ENCODE assay signal across 15 cellular contexts in the genomic region with DNA sequence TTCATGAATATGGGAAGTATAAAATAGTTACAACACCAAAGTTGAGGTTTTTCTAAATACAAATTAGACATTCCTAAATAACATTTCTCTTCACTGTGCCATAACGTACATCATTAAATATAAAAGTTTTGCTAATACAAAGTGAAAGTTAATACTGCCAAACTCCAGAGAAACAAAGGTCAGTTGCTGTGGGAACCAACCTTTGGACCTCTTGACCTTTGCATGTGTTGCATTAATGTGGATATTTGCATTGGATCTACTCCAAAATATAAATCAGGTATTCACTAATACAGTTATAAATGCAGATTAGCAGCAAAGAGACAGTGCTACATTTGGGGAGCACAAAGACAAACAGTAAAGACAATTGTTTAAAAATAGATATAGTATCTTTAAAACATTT.
DNase-seq lines count a peak whose midpoint lies in the region; ATAC-seq and TF ChIP-seq lines count a peak whose summit lies in the region.
"Had no signal": no experiment of that assay in that cellular context is flagged by ENCODE, and none has a peak within 500 bp of the region (broad histone marks: within the 10 kb centered on the region; RNA-seq: fewer than 3 reads in every experiment).

No MANE protein-coding gene starts in this region.

- ATAC-seq in left lobe of liver, result peak; percentile 68
- ATAC-seq in right lobe of liver, result peak; percentile 65 to 79 (median 68)

- intact Hi-C loops in right lobe of liver (cut with DNase I), result no loop called here

- peak overlapping the region in 2 of 3 donors; percentile 41 to 56 for H3K27ac ChIP-seq in right lobe of liver

- TF ChIP-seq CTCF in right lobe of liver (IDR thresholded peaks at IDR 0.05), result no peak

- TF ChIP-seq POLR2A in right lobe of liver (IDR thresholded peaks at IDR 0.05), result no peak

- H3K27me3 ChIP-seq in right lobe of liver, result no peaks in the 10 kb centered on the region

- DNase-seq in DMS53 treated with DMSO at 0.1 percent for 48 hours (lab: John Stamatoyannopoulos, UW; ENCODE audit: unreplicated experiment) (peak; percentile 46), left lobe of liver (ENCODE audit: low spot score) (peak; percentile 61), right lobe of liver (peak in 1 of 3 donors; percentile 56), NCI-H1436 (lab: John Stamatoyannopoulos, UW) (no peak), NCI-H2107 treated with DMSO at 0.1 percent for 48 hours (lab: John Stamatoyannopoulos, UW; ENCODE audit: unreplicated experiment) (no peak)
- no peak for DNase-seq in stimulated activated CD4-positive, alpha-beta T cell treated with anti-CD3 and anti-CD28 coated beads, Interleukin-15, amount 100 ng/mL, for 24 hours
- DNase-seq: C1 segment of cervical spinal cord; Caco-2; CD4-positive, alpha-beta memory T cell; DMS153; DMS79 treated with DMSO at 0.1 percent for 48 hours; GF-D8; GOT3; HFFc6 had no signal

- H3K4me3 ChIP-seq in right lobe of liver, result no peak overlapping the region
- H3K4me3 ChIP-seq: HAP-1 had no signal

- no peaks in the 10 kb centered on the region for H3K9me3 ChIP-seq in right lobe of liver
- H3K9me3 ChIP-seq: Caco-2, HAP-1 had no signal

- 21% methylated on average over 1 of the region's 1 CpG for WGBS in right lobe of liver (ENCODE audit: insufficient coverage, low coverage, low lambda C conversion rate, missing lambda C conversion rate)

- H3K36me3 ChIP-seq in right lobe of liver, result no peaks in the 10 kb centered on the region
- H3K36me3 ChIP-seq: HAP-1 had no signal

- peaks cover 0 to 49% (median 26%) of the 10 kb centered on the region in 4 donors for H3K4me1 ChIP-seq in right lobe of liver
- H3K4me1 ChIP-seq: Caco-2, HAP-1 had no signal

Comparison
In these comparisons a context has a peak if more than half of its experiments do, and no peak if none do; other contexts are left out.
1. DNase-seq: peak in DMS53 treated with DMSO at 0.1 percent for 48 hours (single experiment) and left lobe of liver (single experiment); none in NCI-H1436 (single experiment), NCI-H2107 treated with DMSO at 0.1 percent for 48 hours (single experiment) and stimulated activated CD4-positive, alpha-beta T cell treated with anti-CD3 and anti-CD28 coated beads, Interleukin-15, amount 100 ng/mL, for 24 hours (single experiment).